Comparison of ENCODE assay signal across 8 cellular contexts in the genomic region with DNA sequence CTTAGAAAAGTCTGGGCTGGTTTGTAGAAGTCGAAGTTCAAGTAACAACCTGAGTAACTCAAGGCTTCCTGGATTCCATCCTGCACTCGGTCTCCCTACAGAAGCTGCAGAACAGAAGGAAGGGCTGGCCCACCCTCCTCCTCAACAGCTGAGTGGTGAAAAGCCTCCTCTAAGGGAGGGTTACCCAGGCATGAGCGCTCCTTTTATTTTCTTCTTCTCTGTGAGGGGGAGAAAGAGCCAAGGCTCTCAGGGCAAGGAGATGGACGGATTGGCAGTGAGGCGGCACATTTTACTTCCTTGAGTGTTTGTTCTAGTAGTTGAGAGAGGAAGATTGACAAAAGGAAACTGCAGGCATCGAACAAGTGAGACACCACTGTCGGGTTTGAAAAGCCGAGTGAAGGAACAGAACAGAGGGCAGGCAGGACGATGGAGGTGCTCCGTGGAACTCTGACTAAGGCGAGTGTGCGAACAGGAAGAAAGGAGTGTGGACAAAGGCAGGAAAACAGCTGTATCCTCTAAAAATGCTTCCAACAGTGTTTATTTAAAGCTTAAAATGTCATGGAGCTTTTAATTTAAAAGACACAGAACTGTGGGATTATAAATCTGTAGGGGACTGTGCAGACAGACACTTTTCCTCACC. TPM values are rescaled to one million over a fixed set of nuclear protein-coding genes. Genes with fewer than 3 reads are reported as not detected.
DNase-seq lines count a peak whose midpoint lies in the region; ATAC-seq and TF ChIP-seq lines count a peak whose summit lies in the region.
"Had no signal": no experiment of that assay in that cellular context is flagged by ENCODE, and none has a peak within 500 bp of the region (broad histone marks: within the 10 kb centered on the region; RNA-seq: fewer than 3 reads in every experiment).

No MANE protein-coding gene starts in this region.

- no peaks in the 10 kb centered on the region for H3K9me3 ChIP-seq in GM23248 (ENCODE audit: low read depth)

- H3K9me3 Mint-ChIP-seq in activated B cell treated with CpG ODN at 0.5 μM for 24 hours, result no peaks in the 10 kb centered on the region
- no peaks in the 10 kb centered on the region for H3K9me3 Mint-ChIP-seq in stimulated activated effector memory CD8-positive, alpha-beta T cell treated with anti-CD3 and anti-CD28 coated beads, Interleukin-12 subunit alpha, Interleukin-12 subunit beta, amount 100 ng/mL, for 72 hours

- DNase-seq in GM23248, result peak; percentile 15
- DNase-seq in activated B cell treated with CpG ODN at 0.5 μM for 24 hours, result no peak
- DNase-seq in inferior parietal cortex (ENCODE audit: extremely low spot score), result peak; percentile 4
- DNase-seq in stimulated activated effector memory CD8-positive, alpha-beta T cell treated with anti-CD3 and anti-CD28 coated beads, Interleukin-12 subunit alpha, Interleukin-12 subunit beta, amount 100 ng/mL, for 72 hours (ENCODE audit: low spot score in 2 of 2), result no peak
- no peak for DNase-seq in RKO (ENCODE audit: low spot score)
- no peak for DNase-seq in HUDEP-2 (lab: John Stamatoyannopoulos, UW; ENCODE audit: unreplicated experiment in 76 of 76)
- DNase-seq: NCI-H146 had no signal

- 36 to 43% methylated on average over 12 of the region's 12 CpGs for WGBS in GM23248 (ENCODE audit: low coverage in 1 of 2, low lambda C conversion rate in 2 of 2, missing lambda C conversion rate in 2 of 2), 2 experiments

- peak overlapping the region; percentile 86 for H3K27ac Mint-ChIP-seq in activated B cell treated with CpG ODN at 0.5 μM for 24 hours
- H3K27ac Mint-ChIP-seq in stimulated activated effector memory CD8-positive, alpha-beta T cell treated with anti-CD3 and anti-CD28 coated beads, Interleukin-12 subunit alpha, Interleukin-12 subunit beta, amount 100 ng/mL, for 72 hours, result peak overlapping the region; percentile 54

- H3K9ac ChIP-seq in GM23248, result no peak overlapping the region

- no peak overlapping the region for H2AFZ ChIP-seq in GM23248

- no peaks in the 10 kb centered on the region for H3F3A ChIP-seq in GM23248 (ENCODE audit: insufficient read depth)

- POLR2A ChIA-PET in activated B cell treated with CpG ODN at 0.5 μM for 24 hours (lab: Charles Lee), result interaction anchor here (2.2 kb wide), 1 partner anchor 37 kb away, joined by 12 read pairs; no protein-coding TSS in a partner anchor

- peaks cover 11% of the 10 kb centered on the region for H3K36me3 Mint-ChIP-seq in activated B cell treated with CpG ODN at 0.5 μM for 24 hours (ENCODE audit: low read depth)
- H3K36me3 Mint-ChIP-seq in stimulated activated effector memory CD8-positive, alpha-beta T cell treated with anti-CD3 and anti-CD28 coated beads, Interleukin-12 subunit alpha, Interleukin-12 subunit beta, amount 100 ng/mL, for 72 hours, result peaks cover 14% of the 10 kb centered on the region

- H3K9me2 ChIP-seq in GM23248 (ENCODE audit: insufficient read depth), result no peaks in the 10 kb centered on the region

- in situ Hi-C loops in GM23248 (cut with MboI), result no loop called here

- no peak for TF ChIP-seq CTCF in activated B cell treated with CpG ODN at 0.5 μM for 24 hours (IDR thresholded peaks at IDR 0.05)

- H3K27me3 ChIP-seq in GM23248 (replicated peaks; ENCODE audit: insufficient read depth), result no peaks in the 10 kb centered on the region

- intact Hi-C loops in activated B cell treated with CpG ODN at 0.5 μM for 24 hours (cut with micrococcal nuclease), result no loop called here

- H3K27me3 Mint-ChIP-seq in activated B cell treated with CpG ODN at 0.5 μM for 24 hours, result no peaks in the 10 kb centered on the region

- H3K4me3 ChIP-seq in GM23248, result no peak overlapping the region

- H3K4me3 Mint-ChIP-seq in activated B cell treated with CpG ODN at 0.5 μM for 24 hours, result peak overlapping the region; percentile 74
- peak overlapping the region; percentile 27 for H3K4me3 Mint-ChIP-seq in stimulated activated effector memory CD8-positive, alpha-beta T cell treated with anti-CD3 and anti-CD28 coated beads, Interleukin-12 subunit alpha, Interleukin-12 subunit beta, amount 100 ng/mL, for 72 hours

- CTCF ChIA-PET in activated B cell treated with CpG ODN at 0.5 μM for 24 hours (lab: Charles Lee), result no interaction called here

- H3K4me1 Mint-ChIP-seq in activated B cell treated with CpG ODN at 0.5 μM for 24 hours, result peaks cover 40% of the 10 kb centered on the region
- H3K4me1 Mint-ChIP-seq in stimulated activated effector memory CD8-positive, alpha-beta T cell treated with anti-CD3 and anti-CD28 coated beads, Interleukin-12 subunit alpha, Interleukin-12 subunit beta, amount 100 ng/mL, for 72 hours, result peaks cover 16% of the 10 kb centered on the region

- ATAC-seq in activated B cell treated with CpG ODN at 0.5 μM for 24 hours (ENCODE audit: low read depth) (no peak), GM18519 (IDR thresholded peaks at IDR 0.05; ENCODE audit: low FRiP score, unreplicated experiment) (no peak)
- no peak for ATAC-seq in stimulated activated effector memory CD8-positive, alpha-beta T cell treated with anti-CD3 and anti-CD28 coated beads, Interleukin-12 subunit alpha, Interleukin-12 subunit beta, amount 100 ng/mL, for 72 hours

- H3K4me1 ChIP-seq in GM23248 (ENCODE audit: insufficient read depth), result no peaks in the 10 kb centered on the region

- H3K79me2 ChIP-seq in GM23248 (ENCODE audit: insufficient read depth), result no peaks in the 10 kb centered on the region

- H3K4me2 ChIP-seq in GM23248 (ENCODE audit: unreplicated experiment), result peak overlapping the region; percentile 27

- H3K27ac ChIP-seq in GM23248, result no peak overlapping the region

- H3K36me3 ChIP-seq in GM23248 (ENCODE audit: low read depth), result no peaks in the 10 kb centered on the region

- H4K20me1 ChIP-seq in GM23248 (ENCODE audit: insufficient read depth), result no peaks in the 10 kb centered on the region

RNA-seq across cellular contexts. Expression of a gene that starts 38.4 kb away (rescaled TPM):
- 10.9 and 13.6 TPM in 2 replicates for total RNA-seq in GM23248 (2014; rRNA removed; shearing (Covaris generic))
- 10.6 and 11.3 TPM in 2 replicates for polyA plus RNA-seq in GM23248 (2016; fragmentation: Nextera tagmentation; extraction: Ambion mirVana)
- total RNA-seq in activated B cell treated with CpG ODN at 0.5 μM for 24 hours, result 3.9 and 4.0 TPM in 2 replicates

RNA-seq across cellular contexts. Expression of a gene that starts 38.8 kb away (rescaled TPM):
- total RNA-seq in GM23248 (2014; rRNA removed; shearing (Covaris generic)), result 4.0 and 11.8 TPM in 2 replicates
- polyA plus RNA-seq in GM23248 (2016; fragmentation: Nextera tagmentation; extraction: Ambion mirVana), result 11.6 and 12.7 TPM in 2 replicates
- total RNA-seq in activated B cell treated with CpG ODN at 0.5 μM for 24 hours, result 14.0 and 15.0 TPM in 2 replicates

Comparison
In these comparisons a context has a peak if more than half of its experiments do, and no peak if none do; other contexts are left out.
1. DNase-seq: peak in GM23248 (single experiment) and inferior parietal cortex (single experiment); none in activated B cell treated with CpG ODN at 0.5 μM for 24 hours (single experiment), stimulated activated effector memory CD8-positive, alpha-beta T cell treated with anti-CD3 and anti-CD28 coated beads, Interleukin-12 subunit alpha, Interleukin-12 subunit beta, amount 100 ng/mL, for 72 hours (0 of 2), RKO (single experiment) and HUDEP-2 (0 of 76).